Comparison of ENCODE assay signal across 1 cellular context in the genomic region with DNA sequence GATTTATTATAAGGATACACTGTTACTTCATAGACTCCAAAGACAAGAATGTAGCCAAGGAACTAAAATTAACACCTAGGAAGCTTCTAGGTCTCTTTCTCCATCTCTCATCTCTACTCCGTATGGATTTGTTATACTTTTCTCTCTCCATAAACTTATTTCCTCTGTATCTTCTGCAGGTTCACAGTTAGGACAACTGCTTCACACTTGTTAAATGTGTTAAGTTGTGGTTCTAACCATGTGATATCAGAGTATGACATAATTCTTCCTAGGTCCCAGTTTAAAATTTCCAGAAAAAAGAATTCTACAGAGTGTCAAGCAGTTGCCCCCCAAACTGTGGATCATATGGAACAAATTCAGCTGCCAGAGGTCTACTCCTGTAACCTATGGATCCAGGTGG.
TF ChIP-seq lines count a peak whose summit lies in the region.

No MANE protein-coding gene starts in this region.

TF ChIP-seq in GM23338, 12 proteins besides CTCF, POLR2A, EP300 and RAD21 (continued from another document):
- TF ChIP-seq, protein P1, sequence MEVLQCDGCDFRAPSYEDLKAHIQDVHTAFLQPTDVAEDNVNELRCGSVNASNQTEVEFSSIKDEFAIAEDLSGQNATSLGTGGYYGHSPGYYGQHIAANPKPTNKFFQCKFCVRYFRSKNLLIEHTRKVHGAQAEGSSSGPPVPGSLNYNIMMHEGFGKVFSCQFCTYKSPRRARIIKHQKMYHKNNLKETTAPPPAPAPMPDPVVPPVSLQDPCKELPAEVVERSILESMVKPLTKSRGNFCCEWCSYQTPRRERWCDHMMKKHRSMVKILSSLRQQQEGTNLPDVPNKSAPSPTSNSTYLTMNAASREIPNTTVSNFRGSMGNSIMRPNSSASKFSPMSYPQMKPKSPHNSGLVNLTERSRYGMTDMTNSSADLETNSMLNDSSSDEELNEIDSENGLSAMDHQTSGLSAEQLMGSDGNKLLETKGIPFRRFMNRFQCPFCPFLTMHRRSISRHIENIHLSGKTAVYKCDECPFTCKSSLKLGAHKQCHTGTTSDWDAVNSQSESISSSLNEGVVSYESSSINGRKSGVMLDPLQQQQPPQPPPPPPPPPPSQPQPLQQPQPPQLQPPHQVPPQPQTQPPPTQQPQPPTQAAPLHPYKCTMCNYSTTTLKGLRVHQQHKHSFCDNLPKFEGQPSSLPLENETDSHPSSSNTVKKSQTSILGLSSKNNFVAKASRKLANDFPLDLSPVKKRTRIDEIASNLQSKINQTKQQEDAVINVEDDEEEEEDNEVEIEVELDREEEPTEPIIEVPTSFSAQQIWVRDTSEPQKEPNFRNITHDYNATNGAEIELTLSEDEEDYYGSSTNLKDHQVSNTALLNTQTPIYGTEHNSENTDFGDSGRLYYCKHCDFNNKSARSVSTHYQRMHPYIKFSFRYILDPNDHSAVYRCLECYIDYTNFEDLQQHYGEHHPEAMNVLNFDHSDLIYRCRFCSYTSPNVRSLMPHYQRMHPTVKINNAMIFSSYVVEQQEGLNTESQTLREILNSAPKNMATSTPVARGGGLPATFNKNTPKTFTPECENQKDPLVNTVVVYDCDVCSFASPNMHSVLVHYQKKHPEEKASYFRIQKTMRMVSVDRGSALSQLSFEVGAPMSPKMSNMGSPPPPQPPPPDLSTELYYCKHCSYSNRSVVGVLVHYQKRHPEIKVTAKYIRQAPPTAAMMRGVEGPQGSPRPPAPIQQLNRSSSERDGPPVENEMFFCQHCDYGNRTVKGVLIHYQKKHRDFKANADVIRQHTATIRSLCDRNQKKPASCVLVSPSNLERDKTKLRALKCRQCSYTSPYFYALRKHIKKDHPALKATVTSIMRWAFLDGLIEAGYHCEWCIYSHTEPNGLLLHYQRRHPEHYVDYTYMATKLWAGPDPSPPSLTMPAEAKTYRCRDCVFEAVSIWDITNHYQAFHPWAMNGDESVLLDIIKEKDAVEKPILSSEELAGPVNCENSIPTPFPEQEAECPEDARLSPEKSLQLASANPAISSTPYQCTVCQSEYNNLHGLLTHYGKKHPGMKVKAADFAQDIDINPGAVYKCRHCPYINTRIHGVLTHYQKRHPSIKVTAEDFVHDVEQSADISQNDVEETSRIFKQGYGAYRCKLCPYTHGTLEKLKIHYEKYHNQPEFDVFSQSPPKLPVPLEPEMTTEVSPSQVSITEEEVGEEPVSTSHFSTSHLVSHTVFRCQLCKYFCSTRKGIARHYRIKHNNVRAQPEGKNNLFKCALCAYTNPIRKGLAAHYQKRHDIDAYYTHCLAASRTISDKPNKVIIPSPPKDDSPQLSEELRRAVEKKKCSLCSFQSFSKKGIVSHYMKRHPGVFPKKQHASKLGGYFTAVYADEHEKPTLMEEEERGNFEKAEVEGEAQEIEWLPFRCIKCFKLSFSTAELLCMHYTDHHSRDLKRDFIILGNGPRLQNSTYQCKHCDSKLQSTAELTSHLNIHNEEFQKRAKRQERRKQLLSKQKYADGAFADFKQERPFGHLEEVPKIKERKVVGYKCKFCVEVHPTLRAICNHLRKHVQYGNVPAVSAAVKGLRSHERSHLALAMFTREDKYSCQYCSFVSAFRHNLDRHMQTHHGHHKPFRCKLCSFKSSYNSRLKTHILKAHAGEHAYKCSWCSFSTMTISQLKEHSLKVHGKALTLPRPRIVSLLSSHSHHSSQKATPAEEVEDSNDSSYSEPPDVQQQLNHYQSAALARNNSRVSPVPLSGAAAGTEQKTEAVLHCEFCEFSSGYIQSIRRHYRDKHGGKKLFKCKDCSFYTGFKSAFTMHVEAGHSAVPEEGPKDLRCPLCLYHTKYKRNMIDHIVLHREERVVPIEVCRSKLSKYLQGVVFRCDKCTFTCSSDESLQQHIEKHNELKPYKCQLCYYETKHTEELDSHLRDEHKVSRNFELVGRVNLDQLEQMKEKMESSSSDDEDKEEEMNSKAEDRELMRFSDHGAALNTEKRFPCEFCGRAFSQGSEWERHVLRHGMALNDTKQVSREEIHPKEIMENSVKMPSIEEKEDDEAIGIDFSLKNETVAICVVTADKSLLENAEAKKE (CRISPR knock-in tag; IDR thresholded peaks at IDR 0.05): no peak
- TF ChIP-seq NANOG (IDR thresholded peaks at IDR 0.05; ENCODE audit: borderline replicate concordance) (no peak), EZH2 (IDR thresholded peaks at IDR 0.05; ENCODE audit: low read depth, unreplicated experiment) (no peak), REST (IDR thresholded peaks at IDR 0.05; ENCODE audit: unreplicated experiment) (no peak), CREB1 (CRISPR knock-in tag; IDR thresholded peaks at IDR 0.05; ENCODE audit: low read depth) (no peak), JUNB (IDR thresholded peaks at IDR 0.05; ENCODE audit: unreplicated experiment) (no peak)
